In genomic region chr17:55005520-55005919, GRCh38 we compare ENCODE assay signal across 7 cellular contexts. TPM values are rescaled to one million over a fixed set of nuclear protein-coding genes. Genes with fewer than 3 reads are reported as not detected.
A peak's percentile ranks its signal among the peaks of the same experiment; 100 is the strongest.
DNase-seq lines count a peak whose midpoint lies in the region; ATAC-seq and TF ChIP-seq lines count a peak whose summit lies in the region.

No MANE protein-coding gene starts in this region.

- H3K4me1 ChIP-seq in ovary (ENCODE audit: insufficient read depth), result no peaks in the 10 kb centered on the region

- 91 to 98% (median 96%) methylated on average over 1 of the region's 1 CpG for WGBS in ovary, 3 donors

- in situ Hi-C loops in GM13977 (cut with MboI; ENCODE audit: low pct_unique_long_range_greater_than_20kb, low sequenced_read_pairs, unreplicated experiment), result no loop called here

- no peak for TF ChIP-seq EP300 in ovary (IDR thresholded peaks at IDR 0.05)

- POLR2A ChIA-PET in activated CD8-positive, alpha-beta T cell treated with anti-CD3 and anti-CD28 coated beads, Interleukin-2, amount 10 ng/mL, durations not matched to agents 7 days and 5 days (lab: Charles Lee), result interaction anchor here (0.6 kb wide), 2 partner anchors 38 to 338 kb away, joined by 3 read pairs; no protein-coding TSS in a partner anchor

- H3K27me3 ChIP-seq in ovary, result no peaks in the 10 kb centered on the region

- no peaks in the 10 kb centered on the region for H3K9me3 Mint-ChIP-seq in activated CD8-positive, alpha-beta T cell treated with anti-CD3 and anti-CD28 coated beads, Interleukin-2, amount 10 ng/mL, durations not matched to agents 7 days and 5 days (ENCODE audit: insufficient read depth)

- H3K27ac ChIP-seq in ovary, result no peak overlapping the region

- CTCF ChIA-PET in activated CD8-positive, alpha-beta T cell treated with anti-CD3 and anti-CD28 coated beads, Interleukin-2, amount 10 ng/mL, durations not matched to agents 7 days and 5 days (lab: Charles Lee), result interaction anchor here (0.6 to 2.5 kb wide), 17 partner anchors 8 to 353 kb away, joined by 3 to 16 read pairs (median 4); no protein-coding TSS in a partner anchor

- no peaks in the 10 kb centered on the region for H3K36me3 ChIP-seq in ovary

- no peak overlapping the region for H3K4me3 Mint-ChIP-seq in activated CD8-positive, alpha-beta T cell treated with anti-CD3 and anti-CD28 coated beads, Interleukin-2, amount 10 ng/mL, durations not matched to agents 7 days and 5 days

- H3K4me1 Mint-ChIP-seq in activated CD8-positive, alpha-beta T cell treated with anti-CD3 and anti-CD28 coated beads, Interleukin-2, amount 10 ng/mL, durations not matched to agents 7 days and 5 days (ENCODE audit: low read depth), result peaks cover 2% of the 10 kb centered on the region

- no peaks in the 10 kb centered on the region for H3K27me3 Mint-ChIP-seq in activated CD8-positive, alpha-beta T cell treated with anti-CD3 and anti-CD28 coated beads, Interleukin-2, amount 10 ng/mL, durations not matched to agents 7 days and 5 days (ENCODE audit: low read depth)

- H3K27ac Mint-ChIP-seq in activated CD8-positive, alpha-beta T cell treated with anti-CD3 and anti-CD28 coated beads, Interleukin-2, amount 10 ng/mL, durations not matched to agents 7 days and 5 days, result no peak overlapping the region

- TF ChIP-seq CTCF in GM13977 (IDR thresholded peaks at IDR 0.05; ENCODE audit: extremely low read depth, insufficient read depth, missing control alignments) (peak; percentile 49), ovary (IDR thresholded peaks at IDR 0.05) (no peak)

- TF ChIP-seq POLR2A in ovary (IDR thresholded peaks at IDR 0.05), result no peak

- DNase-seq in GM13977 (ENCODE audit: low spot score) (peak; percentile 3), myocyte (ENCODE audit: low read depth) (peak; percentile 32), midbrain (lab: John Stamatoyannopoulos, UW) (no peak), ovary (no peak)
- DNase-seq in activated CD8-positive, alpha-beta T cell treated with anti-CD3 and anti-CD28 coated beads, Interleukin-2, amount 10 ng/mL, durations not matched to agents 7 days and 5 days, result peak; percentile 29
- no peak for DNase-seq in central memory CD4-positive, alpha-beta T cell

- intact Hi-C loops in ovary (cut with DNase I), result no loop called here

- H3K4me3 ChIP-seq in ovary, result no peak overlapping the region

- H3K36me3 Mint-ChIP-seq in activated CD8-positive, alpha-beta T cell treated with anti-CD3 and anti-CD28 coated beads, Interleukin-2, amount 10 ng/mL, durations not matched to agents 7 days and 5 days (ENCODE audit: low read depth), result no peaks in the 10 kb centered on the region

- H3K9me3 ChIP-seq in ovary, result no peaks in the 10 kb centered on the region

- ATAC-seq in HG03469 (IDR thresholded peaks at IDR 0.05; ENCODE audit: unreplicated experiment), result peak; percentile 65
- peak; percentile 55 for ATAC-seq in activated CD8-positive, alpha-beta T cell treated with anti-CD3 and anti-CD28 coated beads, Interleukin-2, amount 10 ng/mL, durations not matched to agents 7 days and 5 days

RNA-seq across cellular contexts. Expression of gene STXBP4, which starts 37.0 kb away (rescaled TPM):
- total RNA-seq in activated CD8-positive, alpha-beta T cell treated with anti-CD3 and anti-CD28 coated beads, Interleukin-2, amount 10 ng/mL, durations not matched to agents 7 days and 5 days, result 1 to 10 TPM; 7.6 to 7.9 TPM
- total RNA-seq in myocyte (20.5 and 45.0 TPM in 2 replicates), ovary (10 to 100 TPM; 13.8 to 63.1 (median 20.6) TPM)
- 3.4 TPM for polyA plus RNA-seq in myocyte (2012)
- polyA plus RNA-seq in ovary, result 1 to 10 TPM; 2.4 to 6.1 TPM

RNA-seq across cellular contexts. Expression of gene COX11, which starts 37.1 kb away (rescaled TPM):
- 10 to 100 TPM; 44.9 to 45.4 TPM for total RNA-seq in activated CD8-positive, alpha-beta T cell treated with anti-CD3 and anti-CD28 coated beads, Interleukin-2, amount 10 ng/mL, durations not matched to agents 7 days and 5 days
- total RNA-seq in myocyte, result 110 and 145 TPM in 2 replicates
- 58.7 TPM for polyA plus RNA-seq in myocyte (2012)
- total RNA-seq in ovary, result 10 to 100 TPM; 42.0 to 74.0 (median 51.9) TPM
- 10 to 100 TPM; 35.1 to 57.3 TPM for polyA plus RNA-seq in ovary

Comparison
In these comparisons a context has a peak if more than half of its experiments do, and no peak if none do; other contexts are left out.
1. DNase-seq: peak in GM13977 (single experiment), activated CD8-positive, alpha-beta T cell treated with anti-CD3 and anti-CD28 coated beads, Interleukin-2, amount 10 ng/mL, durations not matched to agents 7 days and 5 days (single experiment) and myocyte (single experiment); none in midbrain (single experiment), ovary (0 of 5) and central memory CD4-positive, alpha-beta T cell (single experiment).